1 cellular context compared by ENCODE assay signal in the genomic region with DNA sequence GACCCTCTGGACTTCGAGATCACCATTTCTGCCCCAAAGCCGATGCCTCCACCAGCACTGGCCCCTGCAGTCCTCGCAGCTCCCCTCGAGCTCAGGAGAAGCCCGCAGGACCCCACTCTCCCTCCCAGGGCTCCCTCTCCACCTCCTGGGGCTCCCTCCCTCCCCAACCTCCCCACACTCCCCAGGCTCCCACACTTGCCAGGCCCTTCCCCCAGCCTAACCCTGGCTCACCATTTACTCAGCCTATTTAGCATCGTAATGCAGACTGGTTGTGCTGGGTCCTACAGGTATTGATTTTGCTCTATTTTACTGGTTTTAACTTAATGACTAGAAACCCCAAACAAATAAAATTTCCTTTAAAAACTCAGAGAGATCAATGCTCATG.
TF ChIP-seq lines count a peak whose summit lies in the region.

No MANE protein-coding gene starts in this region.

TF ChIP-seq in GM23338, 12 proteins besides CTCF, POLR2A, EP300 and RAD21 (continued from another document):
- TF ChIP-seq, protein P1, sequence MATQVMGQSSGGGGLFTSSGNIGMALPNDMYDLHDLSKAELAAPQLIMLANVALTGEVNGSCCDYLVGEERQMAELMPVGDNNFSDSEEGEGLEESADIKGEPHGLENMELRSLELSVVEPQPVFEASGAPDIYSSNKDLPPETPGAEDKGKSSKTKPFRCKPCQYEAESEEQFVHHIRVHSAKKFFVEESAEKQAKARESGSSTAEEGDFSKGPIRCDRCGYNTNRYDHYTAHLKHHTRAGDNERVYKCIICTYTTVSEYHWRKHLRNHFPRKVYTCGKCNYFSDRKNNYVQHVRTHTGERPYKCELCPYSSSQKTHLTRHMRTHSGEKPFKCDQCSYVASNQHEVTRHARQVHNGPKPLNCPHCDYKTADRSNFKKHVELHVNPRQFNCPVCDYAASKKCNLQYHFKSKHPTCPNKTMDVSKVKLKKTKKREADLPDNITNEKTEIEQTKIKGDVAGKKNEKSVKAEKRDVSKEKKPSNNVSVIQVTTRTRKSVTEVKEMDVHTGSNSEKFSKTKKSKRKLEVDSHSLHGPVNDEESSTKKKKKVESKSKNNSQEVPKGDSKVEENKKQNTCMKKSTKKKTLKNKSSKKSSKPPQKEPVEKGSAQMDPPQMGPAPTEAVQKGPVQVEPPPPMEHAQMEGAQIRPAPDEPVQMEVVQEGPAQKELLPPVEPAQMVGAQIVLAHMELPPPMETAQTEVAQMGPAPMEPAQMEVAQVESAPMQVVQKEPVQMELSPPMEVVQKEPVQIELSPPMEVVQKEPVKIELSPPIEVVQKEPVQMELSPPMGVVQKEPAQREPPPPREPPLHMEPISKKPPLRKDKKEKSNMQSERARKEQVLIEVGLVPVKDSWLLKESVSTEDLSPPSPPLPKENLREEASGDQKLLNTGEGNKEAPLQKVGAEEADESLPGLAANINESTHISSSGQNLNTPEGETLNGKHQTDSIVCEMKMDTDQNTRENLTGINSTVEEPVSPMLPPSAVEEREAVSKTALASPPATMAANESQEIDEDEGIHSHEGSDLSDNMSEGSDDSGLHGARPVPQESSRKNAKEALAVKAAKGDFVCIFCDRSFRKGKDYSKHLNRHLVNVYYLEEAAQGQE (IDR thresholded peaks at IDR 0.05; ENCODE audit: unreplicated experiment): no peak
- TF ChIP-seq ZNF331 (CRISPR knock-in tag; IDR thresholded peaks at IDR 0.05; ENCODE audit: low read depth): no peak
- TF ChIP-seq, protein P2, sequence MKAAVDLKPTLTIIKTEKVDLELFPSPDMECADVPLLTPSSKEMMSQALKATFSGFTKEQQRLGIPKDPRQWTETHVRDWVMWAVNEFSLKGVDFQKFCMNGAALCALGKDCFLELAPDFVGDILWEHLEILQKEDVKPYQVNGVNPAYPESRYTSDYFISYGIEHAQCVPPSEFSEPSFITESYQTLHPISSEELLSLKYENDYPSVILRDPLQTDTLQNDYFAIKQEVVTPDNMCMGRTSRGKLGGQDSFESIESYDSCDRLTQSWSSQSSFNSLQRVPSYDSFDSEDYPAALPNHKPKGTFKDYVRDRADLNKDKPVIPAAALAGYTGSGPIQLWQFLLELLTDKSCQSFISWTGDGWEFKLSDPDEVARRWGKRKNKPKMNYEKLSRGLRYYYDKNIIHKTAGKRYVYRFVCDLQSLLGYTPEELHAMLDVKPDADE (IDR thresholded peaks at IDR 0.05): no peak
- no peak for TF ChIP-seq JUNB (IDR thresholded peaks at IDR 0.05; ENCODE audit: unreplicated experiment)
- TF ChIP-seq CREB1 (CRISPR knock-in tag; IDR thresholded peaks at IDR 0.05; ENCODE audit: low read depth): no peak
- TF ChIP-seq EZH2 (IDR thresholded peaks at IDR 0.05; ENCODE audit: low read depth, unreplicated experiment): no peak
